In the genomic region with DNA sequence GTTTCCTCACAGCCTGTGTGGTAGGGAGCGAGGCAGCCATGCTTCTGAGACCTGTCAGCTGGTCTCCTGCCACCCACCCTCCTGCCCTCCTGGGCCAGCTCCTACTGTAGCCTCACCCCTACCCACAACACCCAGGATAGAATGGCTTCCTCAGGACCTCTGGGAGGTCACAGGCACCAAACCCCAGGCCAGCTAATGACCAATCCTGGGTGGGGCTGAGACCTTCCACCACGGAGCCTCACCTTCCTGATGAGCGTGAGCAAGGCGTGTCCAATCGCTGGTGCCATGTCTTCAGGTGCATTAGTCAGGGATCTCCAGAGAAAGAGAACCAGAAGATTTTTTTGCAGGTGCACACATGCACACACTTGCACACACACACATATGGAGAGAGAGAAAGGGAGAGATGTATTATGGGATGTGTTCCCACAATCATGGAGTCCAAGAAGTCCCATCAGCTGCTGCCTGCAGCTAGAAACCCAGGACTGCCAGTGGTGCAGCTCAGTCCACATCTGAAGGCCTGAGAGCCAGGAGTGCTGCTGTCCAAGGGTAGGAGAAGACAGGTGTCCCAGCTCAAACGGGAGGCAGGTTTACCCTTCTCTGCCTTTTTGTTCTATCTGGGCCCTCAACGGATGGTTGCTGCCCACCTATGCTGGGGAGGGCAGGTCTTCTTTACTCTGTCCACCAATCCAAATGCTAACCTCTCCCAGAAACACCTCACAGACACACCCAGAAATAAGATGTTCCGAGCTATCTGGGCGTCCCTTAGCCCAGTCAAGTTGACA, we compare ENCODE assay signal across 21 cellular contexts.
A peak's percentile ranks its signal among the peaks of the same experiment; 100 is the strongest.
DNase-seq lines count a peak whose midpoint lies in the region; ATAC-seq, FAIRE-seq and TF ChIP-seq lines count a peak whose summit lies in the region.
"Had no signal": no experiment of that assay in that cellular context is flagged by ENCODE, and none has a peak within 500 bp of the region (broad histone marks: within the 10 kb centered on the region; RNA-seq: fewer than 3 reads in every experiment).

No MANE protein-coding gene starts in this region.

- TF ChIP-seq CTCF in coronary artery (IDR thresholded peaks at IDR 0.05) (no peak), suprapubic skin (IDR thresholded peaks at IDR 0.05) (no peak), WTC11 (IDR thresholded peaks at IDR 0.05) (no peak), D721Med (IDR thresholded peaks at IDR 0.05; ENCODE audit: insufficient read depth, missing control alignments) (no peak), HepG2 (CRISPR knock-in tag; IDR thresholded peaks at IDR 0.05) (no peak)

- TF ChIP-seq POLR2A in suprapubic skin (IDR thresholded peaks at IDR 0.05) (no peak), HepG2 (IDR thresholded peaks at IDR 0.05; ENCODE audit: insufficient read depth in 1 of 2, low read depth in 2 of 2, low read length in 2 of 2) (no peak)

- H3K27ac ChIP-seq in coronary artery: no peak overlapping the region
- no peak overlapping the region for H3K27ac ChIP-seq in suprapubic skin
- H3K27ac ChIP-seq in HepG2 (ENCODE audit: extremely low read length, insufficient read depth, low read length): no peak overlapping the region
- H3K27ac ChIP-seq: C4-2B, SK-N-MC had no signal

- H3K4me3 ChIP-seq in coronary artery (no peak overlapping the region), suprapubic skin (no peak overlapping the region), HepG2 (replicated peaks in 1 of 3; ENCODE audit: insufficient read depth in 1 of 3, low read depth in 2 of 3, low read length in 3 of 3) (no peak overlapping the region)
- H3K4me3 ChIP-seq: MG63, SK-N-MC had no signal

- H3K9me3 ChIP-seq in suprapubic skin (no peaks in the 10 kb centered on the region), HepG2 (ENCODE audit: low read length) (no peaks in the 10 kb centered on the region)
- H3K9me3 ChIP-seq: MG63 had no signal

- DNase-seq in activated T-cell treated with anti-CD3 and anti-CD28 coated beads, Interleukin-2, amount 50 U/mL, for 1 hour: peak; percentile 2
- DNase-seq in activated T-cell treated with anti-CD3 and anti-CD28 coated beads for 4 hours (no peak), coronary artery (ENCODE audit: low spot score) (peak; percentile 53), mesenteric fat pad (ENCODE audit: low spot score) (peak; percentile 59), suprapubic skin (ENCODE audit: low spot score in 2 of 2) (peak; percentile 28 to 31), WTC11 (ENCODE audit: low spot score) (no peak), D721Med (ENCODE audit: insufficient read length, low spot score) (no peak), HepG2 (ENCODE audit: low spot score) (no peak)
- DNase-seq: EL, GF-D8, HFFc6, MG63, NCI-H1694 treated with DMSO at 0.1 percent for 48 hours, NCI-H2171 treated with DMSO at 0.1 percent for 48 hours, NCI-H446, NCI-H526, SHP77 treated with DMSO at 0.1 percent for 48 hours had no signal

- no peak overlapping the region for H3K9ac ChIP-seq in HepG2 (ENCODE audit: insufficient read depth, low read depth, low read length)

- FAIRE-seq in D721Med (lab: Jason Lieb, UNC) (no peak), HepG2 (lab: Jason Lieb, UNC) (no peak)
- FAIRE-seq: GM19239, H54 had no signal

- H3K4me2 ChIP-seq in HepG2 (ENCODE audit: low read depth, low read length): no peak overlapping the region

- H3K79me2 ChIP-seq in HepG2 (ENCODE audit: insufficient read depth, low read length): no peaks in the 10 kb centered on the region

- H2AFZ ChIP-seq in HepG2 (ENCODE audit: low read length): no peak overlapping the region

- CTCF ChIA-PET in WTC11 (lab: Charles Lee): no interaction called here
- CTCF ChIA-PET in HepG2 (lab: Yijun Ruan, JAX; ENCODE audit: low intra/inter-chr PET ratio, low total read pairs): no interaction called here

- peaks cover 5% of the 10 kb centered on the region for H3K36me3 Mint-ChIP-seq in WTC11

- H4K20me1 ChIP-seq in HepG2 (ENCODE audit: insufficient read depth, low read length): no peaks in the 10 kb centered on the region

- no peaks in the 10 kb centered on the region for H3K36me3 ChIP-seq in suprapubic skin
- H3K36me3 ChIP-seq in HepG2 (replicated peaks in 1 of 2; ENCODE audit: control insufficient read depth in 1 of 2, insufficient read depth in 2 of 2, low read length in 2 of 2): no peaks in the 10 kb centered on the region
- H3K36me3 ChIP-seq: MG63 had no signal

- no peak for TF ChIP-seq RAD21 in HepG2 (CRISPR knock-in tag; IDR thresholded peaks at IDR 0.05)

- TF ChIP-seq EP300 in suprapubic skin (IDR thresholded peaks at IDR 0.05) (no peak), HepG2 (IDR thresholded peaks at IDR 0.05; ENCODE audit: low read depth in 2 of 2, low read length in 2 of 2) (no peak), HepG2 (CRISPR knock-in tag; IDR thresholded peaks at IDR 0.05; ENCODE audit: borderline replicate concordance) (no peak)

- H3K9me3 Mint-ChIP-seq in WTC11: peaks cover 32% of the 10 kb centered on the region

- POLR2A ChIA-PET in WTC11 (lab: Charles Lee): no interaction called here
- POLR2A ChIA-PET in HepG2 (lab: Yijun Ruan, JAX): no interaction called here

- no peak for ATAC-seq in WTC11
- ATAC-seq in HepG2: no peak

- BruUV-seq in HepG2 (replicated peaks; lab: Mats Ljungman, UMichigan): no TSS peak

- H3K4me1 Mint-ChIP-seq in WTC11: no peaks in the 10 kb centered on the region

- intact Hi-C loops in HepG2 (cut with micrococcal nuclease; ENCODE audit: unreplicated experiment): no loop called here

- H3K4me3 Mint-ChIP-seq in WTC11: no peak overlapping the region
- H3K4me3 Mint-ChIP-seq: HFFc6 had no signal

- 82% methylated on average over 6 of the region's 9 CpGs for WGBS in suprapubic skin
- 32% methylated on average over 9 of the region's 9 CpGs for WGBS in HepG2 (ENCODE audit: low lambda C conversion rate)

- peaks cover 3% of the 10 kb centered on the region for H3K27me3 Mint-ChIP-seq in WTC11 (ENCODE audit: low read depth)

- H3K27ac Mint-ChIP-seq in WTC11: no peak overlapping the region
- H3K27ac Mint-ChIP-seq: HFFc6 had no signal

- H3K27me3 ChIP-seq in suprapubic skin (no peaks in the 10 kb centered on the region), HepG2 (ENCODE audit: control insufficient read depth in 1 of 2, insufficient read depth in 2 of 2, low read length in 2 of 2) (peaks cover 2 to 44% of the 10 kb centered on the region in 2 experiments; a peak in 3 of 5 replicates)
- H3K27me3 ChIP-seq: MG63 had no signal

- in situ Hi-C loops in HepG2 (cut with HindIII; ENCODE audit: extremely low pct_ligation_motif_present, low pct_unique_long_range_greater_than_20kb): no loop called here

- peaks cover 6% of the 10 kb centered on the region for H3K4me1 ChIP-seq in suprapubic skin
- H3K4me1 ChIP-seq in HepG2 (ENCODE audit: insufficient read depth, low read length): peaks cover 5% of the 10 kb centered on the region

TF ChIP-seq in WTC11, 78 proteins besides CTCF, POLR2A, EP300 and RAD21 (continues in another document):
- TF ChIP-seq, protein P1, sequence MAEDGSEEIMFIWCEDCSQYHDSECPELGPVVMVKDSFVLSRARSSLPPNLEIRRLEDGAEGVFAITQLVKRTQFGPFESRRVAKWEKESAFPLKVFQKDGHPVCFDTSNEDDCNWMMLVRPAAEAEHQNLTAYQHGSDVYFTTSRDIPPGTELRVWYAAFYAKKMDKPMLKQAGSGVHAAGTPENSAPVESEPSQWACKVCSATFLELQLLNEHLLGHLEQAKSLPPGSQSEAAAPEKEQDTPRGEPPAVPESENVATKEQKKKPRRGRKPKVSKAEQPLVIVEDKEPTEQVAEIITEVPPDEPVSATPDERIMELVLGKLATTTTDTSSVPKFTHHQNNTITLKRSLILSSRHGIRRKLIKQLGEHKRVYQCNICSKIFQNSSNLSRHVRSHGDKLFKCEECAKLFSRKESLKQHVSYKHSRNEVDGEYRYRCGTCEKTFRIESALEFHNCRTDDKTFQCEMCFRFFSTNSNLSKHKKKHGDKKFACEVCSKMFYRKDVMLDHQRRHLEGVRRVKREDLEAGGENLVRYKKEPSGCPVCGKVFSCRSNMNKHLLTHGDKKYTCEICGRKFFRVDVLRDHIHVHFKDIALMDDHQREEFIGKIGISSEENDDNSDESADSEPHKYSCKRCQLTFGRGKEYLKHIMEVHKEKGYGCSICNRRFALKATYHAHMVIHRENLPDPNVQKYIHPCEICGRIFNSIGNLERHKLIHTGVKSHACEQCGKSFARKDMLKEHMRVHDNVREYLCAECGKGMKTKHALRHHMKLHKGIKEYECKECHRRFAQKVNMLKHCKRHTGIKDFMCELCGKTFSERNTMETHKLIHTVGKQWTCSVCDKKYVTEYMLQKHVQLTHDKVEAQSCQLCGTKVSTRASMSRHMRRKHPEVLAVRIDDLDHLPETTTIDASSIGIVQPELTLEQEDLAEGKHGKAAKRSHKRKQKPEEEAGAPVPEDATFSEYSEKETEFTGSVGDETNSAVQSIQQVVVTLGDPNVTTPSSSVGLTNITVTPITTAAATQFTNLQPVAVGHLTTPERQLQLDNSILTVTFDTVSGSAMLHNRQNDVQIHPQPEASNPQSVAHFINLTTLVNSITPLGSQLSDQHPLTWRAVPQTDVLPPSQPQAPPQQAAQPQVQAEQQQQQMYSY (CRISPR knock-in tag; IDR thresholded peaks at IDR 0.05): no peak
- TF ChIP-seq SOX15 (CRISPR knock-in tag; IDR thresholded peaks at IDR 0.05): no peak

TF ChIP-seq in HepG2, 621 proteins besides CTCF, POLR2A, EP300 and RAD21 (continues in another document):
- TF ChIP-seq GABPA (IDR thresholded peaks at IDR 0.05; ENCODE audit: low read depth, low read length) (no peak), GABPA (CRISPR knock-in tag; IDR thresholded peaks at IDR 0.05; ENCODE audit: low read depth) (no peak), ZNF567 (CRISPR knock-in tag; IDR thresholded peaks at IDR 0.05; ENCODE audit: borderline replicate concordance) (no peak), KDM2A (CRISPR knock-in tag; IDR thresholded peaks at IDR 0.05; ENCODE audit: borderline replicate concordance, low read depth) (no peak)
- TF ChIP-seq, protein P2, sequence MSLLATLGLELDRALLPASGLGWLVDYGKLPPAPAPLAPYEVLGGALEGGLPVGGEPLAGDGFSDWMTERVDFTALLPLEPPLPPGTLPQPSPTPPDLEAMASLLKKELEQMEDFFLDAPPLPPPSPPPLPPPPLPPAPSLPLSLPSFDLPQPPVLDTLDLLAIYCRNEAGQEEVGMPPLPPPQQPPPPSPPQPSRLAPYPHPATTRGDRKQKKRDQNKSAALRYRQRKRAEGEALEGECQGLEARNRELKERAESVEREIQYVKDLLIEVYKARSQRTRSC (CRISPR knock-in tag; IDR thresholded peaks at IDR 0.05; ENCODE audit: low read depth): no peak
- TF ChIP-seq, protein P3, sequence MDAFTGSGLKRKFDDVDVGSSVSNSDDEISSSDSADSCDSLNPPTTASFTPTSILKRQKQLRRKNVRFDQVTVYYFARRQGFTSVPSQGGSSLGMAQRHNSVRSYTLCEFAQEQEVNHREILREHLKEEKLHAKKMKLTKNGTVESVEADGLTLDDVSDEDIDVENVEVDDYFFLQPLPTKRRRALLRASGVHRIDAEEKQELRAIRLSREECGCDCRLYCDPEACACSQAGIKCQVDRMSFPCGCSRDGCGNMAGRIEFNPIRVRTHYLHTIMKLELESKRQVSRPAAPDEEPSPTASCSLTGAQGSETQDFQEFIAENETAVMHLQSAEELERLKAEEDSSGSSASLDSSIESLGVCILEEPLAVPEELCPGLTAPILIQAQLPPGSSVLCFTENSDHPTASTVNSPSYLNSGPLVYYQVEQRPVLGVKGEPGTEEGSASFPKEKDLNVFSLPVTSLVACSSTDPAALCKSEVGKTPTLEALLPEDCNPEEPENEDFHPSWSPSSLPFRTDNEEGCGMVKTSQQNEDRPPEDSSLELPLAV (CRISPR knock-in tag; conservative IDR thresholded peaks at IDR 0.05; ENCODE audit: low read depth): no peak

Comparison
In these comparisons a context has a peak if more than half of its experiments do, and no peak if none do; other contexts are left out.
1. DNase-seq: peak in activated T-cell treated with anti-CD3 and anti-CD28 coated beads, Interleukin-2, amount 50 U/mL, for 1 hour (single experiment), coronary artery (single experiment), mesenteric fat pad (single experiment) and suprapubic skin (2 of 2); none in activated T-cell treated with anti-CD3 and anti-CD28 coated beads for 4 hours (single experiment), WTC11 (single experiment), D721Med (single experiment) and HepG2 (single experiment).